ENCODE assay signal across 30 cellular contexts in the genomic region with DNA sequence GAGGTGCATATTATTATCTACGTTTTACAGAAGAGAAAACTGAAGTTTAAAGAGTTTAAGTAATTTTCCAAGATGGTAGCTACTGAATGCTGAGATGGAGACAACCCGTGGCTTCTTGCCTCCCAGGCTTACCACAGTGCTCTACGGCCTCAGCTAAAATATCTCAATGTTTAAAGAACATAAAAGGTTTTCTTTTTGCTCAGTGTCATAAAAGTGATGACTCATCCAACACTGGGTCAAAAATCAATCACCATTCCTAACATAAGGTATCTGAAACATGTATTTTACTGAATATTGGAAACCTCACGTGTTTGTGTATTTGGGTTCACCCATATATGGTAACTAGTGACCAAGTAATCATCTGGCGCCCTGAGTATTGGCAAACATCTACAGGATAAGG.
"Had no signal": no experiment of that assay in that cellular context is flagged by ENCODE, and none has a peak within 500 bp of the region (broad histone marks: within the 10 kb centered on the region; RNA-seq: fewer than 3 reads in every experiment).

No MANE protein-coding gene starts in this region.

- DNase-seq: activated CD4-positive, alpha-beta T cell treated with anti-CD3 and anti-CD28 coated beads for 4 hours; activated CD4-positive, alpha-beta T cell treated with anti-CD3 and anti-CD28 coated beads, Interleukin-2, amount 50 U/mL, for 4 hours; activated CD4-positive, CD25-positive, alpha-beta regulatory T cell; activated effector memory CD4-positive, alpha-beta T cell treated with Interleukin-2 at 50 U/mL for 16 hours; activated naive CD4-positive, alpha-beta T cell treated with Interleukin-2 at 50 U/mL for 16 hours; activated T-cell treated with anti-CD3 and anti-CD28 coated beads for 4 hours; activated T-cell treated with anti-CD3 and anti-CD28 coated beads, Interleukin-2, amount 50 U/mL, for 72 hours; anterior cingulate cortex; body of pancreas; dermis blood vessel endothelial cell; effector CD4-positive, alpha-beta T cell; esophagus squamous epithelium; foreskin melanocyte; glutamatergic neuron; hippocampal formation; left cardiac atrium; mammary epithelial cell; naive B cell; nephron progenitor cell; stimulated activated CD4-positive, alpha-beta T cell treated with anti-CD3 and anti-CD28 coated beads, Interleukin-4, amount 100 ng/mL, for 4 hours; stimulated activated CD8-positive, alpha-beta memory T cell treated with anti-CD3 and anti-CD28 coated beads, Interleukin-4, amount 100 ng/mL, for 48 hours; stimulated activated naive B cell treated with anti-CD40 and anti-IgM and Interleukin-4, amounts not matched to agents 10 μg/mL and 1 μg/mL and 100 μg/mL, for 72 hours; stomach; tibial artery; upper lobe of right lung had no signal

- H3K9me3 ChIP-seq: body of pancreas, neutrophil, upper lobe of right lung had no signal

- H3K4me3 ChIP-seq: body of pancreas, esophagus squamous epithelium, skin epidermis, stomach, tibial artery, upper lobe of right lung had no signal

- ATAC-seq: activated T-cell treated with anti-CD3 and anti-CD28 coated beads, Interleukin-2, amount 50 U/mL, for 72 hours; body of pancreas; left cardiac atrium; sciatic nerve; stimulated activated naive B cell treated with anti-CD40 and anti-IgM and Interleukin-4, amounts not matched to agents 10 μg/mL and 1 μg/mL and 100 μg/mL, for 72 hours; upper lobe of right lung had no signal

- H3K27me3 Mint-ChIP-seq: stimulated activated naive B cell treated with anti-CD40 and anti-IgM and Interleukin-4, amounts not matched to agents 10 μg/mL and 1 μg/mL and 100 μg/mL, for 72 hours had no signal

- H3K27ac ChIP-seq: body of pancreas, epithelial cell of prostate, esophagus squamous epithelium, neutrophil, skin epidermis, stomach, tibial artery, upper lobe of right lung had no signal

- H3K36me3 Mint-ChIP-seq: activated naive CD8-positive, alpha-beta T cell; stimulated activated naive B cell treated with anti-CD40 and anti-IgM and Interleukin-4, amounts not matched to agents 10 μg/mL and 1 μg/mL and 100 μg/mL, for 72 hours had no signal

- H3K27ac Mint-ChIP-seq: activated naive CD8-positive, alpha-beta T cell; activated T-cell treated with anti-CD3 and anti-CD28 coated beads, Interleukin-2, amount 50 U/mL, for 72 hours; naive B cell; nephron progenitor cell; stimulated activated naive B cell treated with anti-CD40 and anti-IgM and Interleukin-4, amounts not matched to agents 10 μg/mL and 1 μg/mL and 100 μg/mL, for 72 hours had no signal

- H3K36me3 ChIP-seq: neutrophil, upper lobe of right lung had no signal

- H3K27me3 ChIP-seq: body of pancreas, esophagus squamous epithelium, neutrophil, stomach, tibial artery, upper lobe of right lung had no signal

- H3K4me1 ChIP-seq: body of pancreas, tibial artery had no signal

- H3K4me3 Mint-ChIP-seq: activated naive CD8-positive, alpha-beta T cell; activated T-cell treated with anti-CD3 and anti-CD28 coated beads, Interleukin-2, amount 50 U/mL, for 72 hours; naive B cell; nephron progenitor cell; stimulated activated naive B cell treated with anti-CD40 and anti-IgM and Interleukin-4, amounts not matched to agents 10 μg/mL and 1 μg/mL and 100 μg/mL, for 72 hours had no signal

- H3K4me1 Mint-ChIP-seq: stimulated activated naive B cell treated with anti-CD40 and anti-IgM and Interleukin-4, amounts not matched to agents 10 μg/mL and 1 μg/mL and 100 μg/mL, for 72 hours had no signal
